10 cellular contexts compared by ENCODE assay signal in the genomic region with DNA sequence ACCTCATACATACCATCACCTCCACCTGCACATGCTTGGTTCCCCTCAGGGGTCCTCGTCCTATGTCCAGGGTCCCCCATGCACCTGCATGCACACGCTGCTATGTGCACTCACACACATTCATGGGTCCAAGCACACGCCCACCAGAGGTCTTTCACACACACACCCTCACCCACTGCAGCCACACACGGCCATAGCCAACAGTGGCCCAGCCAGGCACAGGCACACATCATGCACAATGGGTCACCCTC.
DNase-seq lines count a peak whose midpoint lies in the region; TF ChIP-seq lines count a peak whose summit lies in the region.
"Had no signal": no experiment of that assay in that cellular context is flagged by ENCODE, and none has a peak within 500 bp of the region (broad histone marks: within the 10 kb centered on the region; RNA-seq: fewer than 3 reads in every experiment).

No MANE protein-coding gene starts in this region.

- DNase-seq in HFF-Myc (ENCODE audit: extremely low read depth, low read depth) (no peak), adipocyte (ENCODE audit: low read depth) (no peak), GM20000 (ENCODE audit: low spot score) (no peak), GM03348 (ENCODE audit: low spot score) (no peak), superior temporal gyrus (ENCODE audit: extremely low spot score) (no peak), NCI-H1436 (lab: John Stamatoyannopoulos, UW) (no peak)
- DNase-seq: NCI-H82; stimulated activated naive CD4-positive, alpha-beta T cell treated with Interleukin-2 at 50 U/mL for 16 hours had no signal

- H3K27me3 ChIP-seq in adipocyte (replicated peaks; ENCODE audit: control insufficient read depth, insufficient read depth, low read length) = no peaks in the 10 kb centered on the region

- H3K27ac ChIP-seq in skin epidermis = peak overlapping the region in 4 of 21 experiments; percentile 11 to 84 (median 62)

- peaks cover 25% of the 10 kb centered on the region for H3K4me1 ChIP-seq in adipocyte (ENCODE audit: control insufficient read depth, insufficient read depth, low read length)

- TF ChIP-seq CTCF in HFF-Myc (IDR thresholded peaks at IDR 0.05; ENCODE audit: low read depth, low read length, missing control alignments) (no peak), GM20000 (IDR thresholded peaks at IDR 0.05; ENCODE audit: extremely low read depth, missing control alignments) (no peak)

- H3K4me3 ChIP-seq in HFF-Myc (replicated peaks; ENCODE audit: low read depth, low read length) = peak overlapping the region; percentile 60
- peak overlapping the region; percentile 85 for H3K4me3 ChIP-seq in adipocyte (ENCODE audit: low read length)
- H3K4me3 ChIP-seq in iPS-18c (ENCODE audit: insufficient read depth, low read depth, low read length) = peak overlapping the region; percentile 65
- H3K4me3 ChIP-seq in skin epidermis = peak overlapping the region; percentile 37 to 57 (median 41)

- H3K9me3 ChIP-seq in adipocyte (ENCODE audit: control insufficient read depth, low read length) = no peaks in the 10 kb centered on the region
- no peaks in the 10 kb centered on the region for H3K9me3 ChIP-seq in iPS-18c (ENCODE audit: control insufficient read depth, insufficient read depth, low read length)

- peak overlapping the region; percentile 87 for H3K9ac ChIP-seq in adipocyte (ENCODE audit: low read length)

- no peaks in the 10 kb centered on the region for H3K36me3 ChIP-seq in adipocyte (ENCODE audit: control insufficient read depth, insufficient read depth, low read length, severe bottlenecking)
